8 cellular contexts compared by ENCODE assay signal in the genomic region with DNA sequence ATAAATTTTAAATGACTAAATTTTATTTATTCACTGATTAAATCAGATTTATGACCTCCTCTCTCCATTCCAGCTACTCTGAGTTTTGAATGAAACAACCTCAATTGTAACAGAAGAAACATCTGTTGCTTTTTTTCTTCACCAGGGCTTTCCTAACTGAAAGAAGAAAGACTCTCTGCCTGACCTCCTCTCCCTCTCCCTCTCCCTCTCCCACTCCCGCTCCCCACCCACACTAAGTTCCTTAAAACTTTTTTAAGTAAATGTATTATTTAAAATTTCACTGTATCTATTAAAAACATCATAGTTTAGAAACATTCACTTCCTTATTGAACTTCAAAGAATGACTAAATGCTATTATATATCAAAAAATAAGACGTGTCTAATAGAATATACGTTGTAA.
DNase-seq lines count a peak whose midpoint lies in the region; ATAC-seq and TF ChIP-seq lines count a peak whose summit lies in the region.

No MANE protein-coding gene starts in this region.

- ATAC-seq in right cardiac atrium (no peak), HG02938 (IDR thresholded peaks at IDR 0.05; ENCODE audit: unreplicated experiment) (no peak), GM21390 (IDR thresholded peaks at IDR 0.05; ENCODE audit: unreplicated experiment) (no peak)

- H3K4me3 ChIP-seq in SU-DHL-6 (ENCODE audit: insufficient read depth, low read length, poor library complexity, severe bottlenecking) (peak overlapping the region; percentile 67), right cardiac atrium (ENCODE audit: low read length) (peak overlapping the region; percentile 97), stomach smooth muscle (ENCODE audit: low read length in 2 of 2) (peak overlapping the region; percentile 65 to 73)

- H3K36me3 ChIP-seq in SU-DHL-6 (ENCODE audit: low read length), result no peaks in the 10 kb centered on the region
- no peaks in the 10 kb centered on the region for H3K36me3 ChIP-seq in stomach smooth muscle (ENCODE audit: control insufficient read depth in 2 of 2, insufficient read depth in 2 of 2, low read length in 2 of 2)

- no peaks in the 10 kb centered on the region for H3K79me2 ChIP-seq in SU-DHL-6 (ENCODE audit: insufficient read depth, low read length)

- intact Hi-C loops in activated CD4-positive, alpha-beta T cell treated with anti-CD3 and anti-CD28 coated beads, Interleukin-2, amount 10 ng/mL, durations not matched to agents 24 days and 14 days (cut with micrococcal nuclease), result loop anchor here (5.0 to 10.0 kb wide), 3 partner anchors 120 to 418 kb away; a partner anchor contains a TSS
- intact Hi-C loops in right cardiac atrium (cut with DNase I), result no loop called here

- H3K4me2 ChIP-seq in SU-DHL-6 (ENCODE audit: low read depth, low read length, poor library complexity, severe bottlenecking), result peak overlapping the region; percentile 91

- H4K20me1 ChIP-seq in SU-DHL-6 (ENCODE audit: low read depth, low read length), result no peaks in the 10 kb centered on the region

- H2AFZ ChIP-seq in SU-DHL-6 (ENCODE audit: low read depth, low read length, severe bottlenecking), result peak overlapping the region; percentile 69

- no peaks in the 10 kb centered on the region for H3K9me3 ChIP-seq in SU-DHL-6 (ENCODE audit: insufficient read depth, low read length)
- no peaks in the 10 kb centered on the region for H3K9me3 ChIP-seq in right cardiac atrium (ENCODE audit: control insufficient read depth, low read length)
- no peaks in the 10 kb centered on the region for H3K9me3 ChIP-seq in stomach smooth muscle (ENCODE audit: control insufficient read depth in 2 of 2, low read length in 2 of 2)

- no peaks in the 10 kb centered on the region for H3K9me2 ChIP-seq in SU-DHL-6 (replicated peaks; ENCODE audit: insufficient read depth, low read length)

- WGBS in right cardiac atrium, result 9% methylated on average over 3 of the region's 3 CpGs

- no peaks in the 10 kb centered on the region for H3K4me1 ChIP-seq in right cardiac atrium (ENCODE audit: control insufficient read depth, insufficient read depth, low read length)
- peaks cover 3% of the 10 kb centered on the region for H3K4me1 ChIP-seq in stomach smooth muscle (ENCODE audit: control insufficient read depth, insufficient read depth, low read length)

- H3K4me3 Mint-ChIP-seq in activated CD4-positive, alpha-beta T cell treated with anti-CD3 and anti-CD28 coated beads, Interleukin-2, amount 10 ng/mL, durations not matched to agents 24 days and 14 days, result peak overlapping the region; percentile 77

- H3K27me3 ChIP-seq in SU-DHL-6 (ENCODE audit: low read length), result no peaks in the 10 kb centered on the region
- no peaks in the 10 kb centered on the region for H3K27me3 ChIP-seq in right cardiac atrium (ENCODE audit: control insufficient read depth, insufficient read depth)
- H3K27me3 ChIP-seq in stomach smooth muscle (ENCODE audit: control insufficient read depth in 1 of 2, insufficient read depth in 2 of 2, low read length in 2 of 2), result no peaks in the 10 kb centered on the region

- H3K27ac ChIP-seq in SU-DHL-6 (ENCODE audit: low read depth, low read length) (peak overlapping the region; percentile 43), right cardiac atrium (ENCODE audit: low read length) (no peak overlapping the region), stomach smooth muscle (ENCODE audit: low read length) (no peak overlapping the region)

- DNase-seq in activated CD4-positive, alpha-beta T cell treated with anti-CD3 and anti-CD28 coated beads, Interleukin-2, amount 10 ng/mL, durations not matched to agents 24 days and 14 days, result no peak
- DNase-seq in activated CD4-positive, alpha-beta T cell treated with anti-CD3 and anti-CD28 coated beads, Interleukin-2, amount 50 U/mL, for 48 hours, result no peak
- DNase-seq in right cardiac atrium (no peak), NCI-H1436 (lab: John Stamatoyannopoulos, UW) (no peak)

- peaks cover 17% of the 10 kb centered on the region for H3K4me1 Mint-ChIP-seq in activated CD4-positive, alpha-beta T cell treated with anti-CD3 and anti-CD28 coated beads, Interleukin-2, amount 10 ng/mL, durations not matched to agents 24 days and 14 days

- TF ChIP-seq CTCF in SU-DHL-6 (IDR thresholded peaks at IDR 0.05; ENCODE audit: insufficient read depth, low read length, poor library complexity, severe bottlenecking), result no peak

- H3K9ac ChIP-seq in SU-DHL-6 (ENCODE audit: low read length) (peak overlapping the region; percentile 40), stomach smooth muscle (ENCODE audit: low read length in 2 of 2) (peak overlapping the region in 1 of 2 donors; percentile 5)

- H3K27me3 Mint-ChIP-seq in activated CD4-positive, alpha-beta T cell treated with anti-CD3 and anti-CD28 coated beads, Interleukin-2, amount 10 ng/mL, durations not matched to agents 24 days and 14 days, result no peaks in the 10 kb centered on the region

- no peaks in the 10 kb centered on the region for H3F3A ChIP-seq in SU-DHL-6 (ENCODE audit: insufficient read depth)

- H3K27ac Mint-ChIP-seq in activated CD4-positive, alpha-beta T cell treated with anti-CD3 and anti-CD28 coated beads, Interleukin-2, amount 10 ng/mL, durations not matched to agents 24 days and 14 days, result no peak overlapping the region

- peaks cover 3% of the 10 kb centered on the region for H3K36me3 Mint-ChIP-seq in activated CD4-positive, alpha-beta T cell treated with anti-CD3 and anti-CD28 coated beads, Interleukin-2, amount 10 ng/mL, durations not matched to agents 24 days and 14 days (ENCODE audit: low read depth)

- no peaks in the 10 kb centered on the region for H3K9me3 Mint-ChIP-seq in activated CD4-positive, alpha-beta T cell treated with anti-CD3 and anti-CD28 coated beads, Interleukin-2, amount 10 ng/mL, durations not matched to agents 24 days and 14 days
